In genomic region chr1:193614817-193615216, GRCh38 we compare ENCODE assay signal across 10 cellular contexts.
DNase-seq lines count a peak whose midpoint lies in the region; ATAC-seq and TF ChIP-seq lines count a peak whose summit lies in the region.
"Had no signal": no experiment of that assay in that cellular context is flagged by ENCODE, and none has a peak within 500 bp of the region (broad histone marks: within the 10 kb centered on the region; RNA-seq: fewer than 3 reads in every experiment).

No MANE protein-coding gene starts in this region.

- no peak overlapping the region for H3K4me3 Mint-ChIP-seq in activated CD4-positive, alpha-beta memory T cell treated with anti-CD3 and anti-CD28 coated beads for 36 hours
- no peak overlapping the region for H3K4me3 Mint-ChIP-seq in activated CD4-positive, alpha-beta memory T cell treated with anti-CD3 and anti-CD28 coated beads, Interleukin-2, amount 10 ng/mL, durations not matched to agents 7 days and 5 days
- H3K4me3 Mint-ChIP-seq: WTC11 had no signal

- peak; percentile 76 for ATAC-seq in HG02884 (IDR thresholded peaks at IDR 0.05; ENCODE audit: unreplicated experiment)
- ATAC-seq in left lung, result no peak
- ATAC-seq: WTC11 had no signal

- no peaks in the 10 kb centered on the region for H3K36me3 Mint-ChIP-seq in activated CD4-positive, alpha-beta memory T cell treated with anti-CD3 and anti-CD28 coated beads for 36 hours
- peaks cover 5% of the 10 kb centered on the region for H3K36me3 Mint-ChIP-seq in activated CD4-positive, alpha-beta memory T cell treated with anti-CD3 and anti-CD28 coated beads, Interleukin-2, amount 10 ng/mL, durations not matched to agents 7 days and 5 days (ENCODE audit: low read depth)
- H3K36me3 Mint-ChIP-seq: WTC11 had no signal

- H3K27me3 ChIP-seq in adipocyte (replicated peaks; ENCODE audit: control insufficient read depth, insufficient read depth, low read length) (no peaks in the 10 kb centered on the region), left lung (no peaks in the 10 kb centered on the region)
- H3K27me3 ChIP-seq: cardiac muscle cell had no signal

- intact Hi-C loops in activated CD4-positive, alpha-beta memory T cell treated with anti-CD3 and anti-CD28 coated beads for 36 hours (cut with micrococcal nuclease), result no loop called here
- intact Hi-C loops in left lung (cut with DNase I), result no loop called here

- no peak overlapping the region for H3K9ac ChIP-seq in adipocyte (ENCODE audit: low read length)

- H3K9me3 Mint-ChIP-seq in activated CD4-positive, alpha-beta memory T cell treated with anti-CD3 and anti-CD28 coated beads for 36 hours, result no peaks in the 10 kb centered on the region
- peaks cover 12% of the 10 kb centered on the region for H3K9me3 Mint-ChIP-seq in activated CD4-positive, alpha-beta memory T cell treated with anti-CD3 and anti-CD28 coated beads, Interleukin-2, amount 10 ng/mL, durations not matched to agents 7 days and 5 days

- H3K27ac Mint-ChIP-seq in activated CD4-positive, alpha-beta memory T cell treated with anti-CD3 and anti-CD28 coated beads for 36 hours, result no peak overlapping the region
- H3K27ac Mint-ChIP-seq in activated CD4-positive, alpha-beta memory T cell treated with anti-CD3 and anti-CD28 coated beads, Interleukin-2, amount 10 ng/mL, durations not matched to agents 7 days and 5 days, result no peak overlapping the region
- H3K27ac Mint-ChIP-seq: WTC11 had no signal

- H3K27ac ChIP-seq in left lung, result no peak overlapping the region
- H3K27ac ChIP-seq: cardiac muscle cell had no signal

- H3K9me3 ChIP-seq in adipocyte (ENCODE audit: control insufficient read depth, low read length) (no peaks in the 10 kb centered on the region), left lung (no peaks in the 10 kb centered on the region)

- no peaks in the 10 kb centered on the region for H3K27me3 Mint-ChIP-seq in activated CD4-positive, alpha-beta memory T cell treated with anti-CD3 and anti-CD28 coated beads for 36 hours
- no peaks in the 10 kb centered on the region for H3K27me3 Mint-ChIP-seq in activated CD4-positive, alpha-beta memory T cell treated with anti-CD3 and anti-CD28 coated beads, Interleukin-2, amount 10 ng/mL, durations not matched to agents 7 days and 5 days

- H3K4me1 ChIP-seq in adipocyte (ENCODE audit: control insufficient read depth, insufficient read depth, low read length), result no peaks in the 10 kb centered on the region
- no peaks in the 10 kb centered on the region for H3K4me1 ChIP-seq in left lung

- DNase-seq in activated CD4-positive, alpha-beta memory T cell treated with anti-CD3 and anti-CD28 coated beads for 36 hours, result peak; percentile 14
- DNase-seq in activated CD4-positive, alpha-beta memory T cell treated with anti-CD3 and anti-CD28 coated beads, Interleukin-2, amount 10 ng/mL, durations not matched to agents 7 days and 5 days, result no peak
- peak; percentile 21 for DNase-seq in adipocyte (ENCODE audit: low read depth)
- DNase-seq in renal cortical epithelial cell (ENCODE audit: low read depth), result peak; percentile 94
- DNase-seq in NCI-H2196 treated with DMSO at 0.1 percent for 48 hours (lab: John Stamatoyannopoulos, UW; ENCODE audit: unreplicated experiment), result no peak
- no peak for DNase-seq in left lung
- DNase-seq in SKM-1 (lab: John Stamatoyannopoulos, UW; ENCODE audit: unreplicated experiment), result no peak

- CTCF ChIA-PET in activated CD4-positive, alpha-beta memory T cell treated with anti-CD3 and anti-CD28 coated beads for 36 hours (lab: Charles Lee), result no interaction called here
- CTCF ChIA-PET in activated CD4-positive, alpha-beta memory T cell treated with anti-CD3 and anti-CD28 coated beads, Interleukin-2, amount 10 ng/mL, durations not matched to agents 7 days and 5 days (lab: Charles Lee), result no interaction called here

- peaks cover 3% of the 10 kb centered on the region for H3K4me1 Mint-ChIP-seq in activated CD4-positive, alpha-beta memory T cell treated with anti-CD3 and anti-CD28 coated beads for 36 hours (ENCODE audit: low read depth)
- H3K4me1 Mint-ChIP-seq in activated CD4-positive, alpha-beta memory T cell treated with anti-CD3 and anti-CD28 coated beads, Interleukin-2, amount 10 ng/mL, durations not matched to agents 7 days and 5 days, result peaks cover 13% of the 10 kb centered on the region
- H3K4me1 Mint-ChIP-seq: WTC11 had no signal

- H3K36me3 ChIP-seq in adipocyte (ENCODE audit: control insufficient read depth, insufficient read depth, low read length, severe bottlenecking) (no peaks in the 10 kb centered on the region), left lung (no peaks in the 10 kb centered on the region)
- H3K36me3 ChIP-seq: cardiac muscle cell had no signal

- H3K4me3 ChIP-seq in adipocyte (ENCODE audit: low read length) (no peak overlapping the region), left lung (no peak overlapping the region)
- H3K4me3 ChIP-seq: cardiac muscle cell had no signal

- POLR2A ChIA-PET in activated CD4-positive, alpha-beta memory T cell treated with anti-CD3 and anti-CD28 coated beads for 36 hours (lab: Charles Lee), result no interaction called here
- POLR2A ChIA-PET in activated CD4-positive, alpha-beta memory T cell treated with anti-CD3 and anti-CD28 coated beads, Interleukin-2, amount 10 ng/mL, durations not matched to agents 7 days and 5 days (lab: Charles Lee), result no interaction called here

- no peak for TF ChIP-seq CTCF in left lung (IDR thresholded peaks at IDR 0.05)

Comparison
In these comparisons a context has a peak if more than half of its experiments do, and no peak if none do; other contexts are left out.
1. DNase-seq: peak in activated CD4-positive, alpha-beta memory T cell treated with anti-CD3 and anti-CD28 coated beads for 36 hours (single experiment), adipocyte (single experiment) and renal cortical epithelial cell (single experiment); none in activated CD4-positive, alpha-beta memory T cell treated with anti-CD3 and anti-CD28 coated beads, Interleukin-2, amount 10 ng/mL, durations not matched to agents 7 days and 5 days (single experiment), NCI-H2196 treated with DMSO at 0.1 percent for 48 hours (single experiment), left lung (0 of 2) and SKM-1 (single experiment).